ENCODE assay signal across 26 cellular contexts in the genomic region with DNA sequence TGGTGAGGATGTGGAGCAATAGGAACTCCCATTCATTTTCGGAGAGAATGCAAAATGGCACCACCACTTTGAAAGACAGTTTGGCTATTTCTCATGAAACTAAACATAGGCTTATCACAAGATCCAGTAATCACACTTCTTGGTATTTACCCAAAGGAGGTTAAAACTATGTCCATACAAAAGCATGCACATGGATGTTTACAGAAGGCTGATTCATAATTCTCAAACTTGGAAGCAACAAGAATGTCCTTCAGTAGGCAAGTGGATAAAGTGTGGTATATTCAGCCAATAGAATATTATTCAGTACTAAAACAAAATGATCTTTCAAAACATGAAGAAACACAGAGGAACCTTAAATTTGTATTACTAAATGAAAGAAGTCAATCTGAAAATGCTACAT.
"Had no signal": no experiment of that assay in that cellular context is flagged by ENCODE, and none has a peak within 500 bp of the region (broad histone marks: within the 10 kb centered on the region; RNA-seq: fewer than 3 reads in every experiment).

No MANE protein-coding gene starts in this region.

- H3K27ac ChIP-seq: cardiac muscle cell, parathyroid adenoma, right lobe of liver, suprapubic skin, transverse colon, uterus, VCaP had no signal

- H3K4me3 ChIP-seq: cardiac muscle cell, right lobe of liver, suprapubic skin, transverse colon, uterus had no signal

- H3K4me1 ChIP-seq: parathyroid adenoma, right lobe of liver, suprapubic skin, transverse colon, uterus had no signal

- ATAC-seq: activated naive CD8-positive, alpha-beta T cell treated with anti-CD3 and anti-CD28 coated beads, Interleukin-2, amount 50 U/mL, for 24 hours; naive thymus-derived CD8-positive, alpha-beta T cell; right lobe of liver; stimulated activated naive CD8-positive, alpha-beta T cell treated with anti-CD3 and anti-CD28 coated beads, Interleukin-15, amount 100 ng/mL, for 72 hours had no signal

- FAIRE-seq: endothelial cell of umbilical vein, small intestine had no signal

- H3K9me3 ChIP-seq: right lobe of liver, transverse colon, uterus had no signal

- DNase-seq: activated CD4-positive, alpha-beta T cell treated with anti-CD3 and anti-CD28 coated beads, Interleukin-2, amount 50 U/mL, for 1 hour; activated CD4-positive, CD25-positive, alpha-beta regulatory T cell treated with anti-CD3 and anti-CD28 coated beads, Interleukin-2, amount 50 U/mL, for 72 hours; activated CD8-positive, alpha-beta memory T cell treated with anti-CD3 and anti-CD28 coated beads for 24 hours; activated CD8-positive, alpha-beta memory T cell treated with anti-CD3 and anti-CD28 coated beads, Interleukin-2, amount 50 U/mL, for 48 hours; activated effector memory CD4-positive, alpha-beta T cell treated with Interleukin-2 at 50 U/mL for 16 hours; activated naive CD4-positive, alpha-beta T cell treated with anti-CD3 and anti-CD28 coated beads, Interleukin-2, amount 10 ng/mL, durations not matched to agents 7 days and 5 days; activated naive CD8-positive, alpha-beta T cell treated with anti-CD3 and anti-CD28 coated beads, Interleukin-2, amount 50 U/mL, for 24 hours; activated T-cell treated with anti-CD3 and anti-CD28 coated beads, Interleukin-2, amount 50 U/mL, for 48 hours; dermis blood vessel endothelial cell; effector memory CD4-positive, alpha-beta T cell; immature natural killer cell; mesendoderm; naive thymus-derived CD8-positive, alpha-beta T cell; right lobe of liver; small intestine; stimulated activated CD4-positive, alpha-beta T cell treated with anti-CD3 and anti-CD28 coated beads, Interleukin-15, amount 100 ng/mL, for 24 hours; stimulated activated CD4-positive, alpha-beta T cell treated with anti-CD3 and anti-CD28 coated beads, Interleukin-4, amount 100 ng/mL, for 1 hour; stimulated activated naive CD8-positive, alpha-beta T cell treated with anti-CD3 and anti-CD28 coated beads, Interleukin-15, amount 100 ng/mL, for 72 hours; T-helper 2 cell; transverse colon; uterus had no signal
